2 cellular contexts compared by ENCODE assay signal in genomic region chr2:20242727-20243377, GRCh38.
TF ChIP-seq lines count a peak whose summit lies in the region.

No MANE protein-coding gene starts in this region.

TF ChIP-seq in SK-N-SH treated with all-trans-retinoic acid at 6 μM for 48 hours, 23 proteins besides CTCF, POLR2A, EP300 and RAD21 (continued from another document):
- no peak for TF ChIP-seq CREB5 (CRISPR knock-in tag; IDR thresholded peaks at IDR 0.05; ENCODE audit: low read depth)
- TF ChIP-seq, protein P1, sequence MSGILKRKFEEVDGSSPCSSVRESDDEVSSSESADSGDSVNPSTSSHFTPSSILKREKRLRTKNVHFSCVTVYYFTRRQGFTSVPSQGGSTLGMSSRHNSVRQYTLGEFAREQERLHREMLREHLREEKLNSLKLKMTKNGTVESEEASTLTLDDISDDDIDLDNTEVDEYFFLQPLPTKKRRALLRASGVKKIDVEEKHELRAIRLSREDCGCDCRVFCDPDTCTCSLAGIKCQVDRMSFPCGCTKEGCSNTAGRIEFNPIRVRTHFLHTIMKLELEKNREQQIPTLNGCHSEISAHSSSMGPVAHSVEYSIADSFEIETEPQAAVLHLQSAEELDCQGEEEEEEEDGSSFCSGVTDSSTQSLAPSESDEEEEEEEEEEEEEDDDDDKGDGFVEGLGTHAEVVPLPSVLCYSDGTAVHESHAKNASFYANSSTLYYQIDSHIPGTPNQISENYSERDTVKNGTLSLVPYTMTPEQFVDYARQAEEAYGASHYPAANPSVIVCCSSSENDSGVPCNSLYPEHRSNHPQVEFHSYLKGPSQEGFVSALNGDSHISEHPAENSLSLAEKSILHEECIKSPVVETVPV (CRISPR knock-in tag; IDR thresholded peaks at IDR 0.05), result no peak; the same call in 1 of the 2 replicates
- TF ChIP-seq, protein P2, sequence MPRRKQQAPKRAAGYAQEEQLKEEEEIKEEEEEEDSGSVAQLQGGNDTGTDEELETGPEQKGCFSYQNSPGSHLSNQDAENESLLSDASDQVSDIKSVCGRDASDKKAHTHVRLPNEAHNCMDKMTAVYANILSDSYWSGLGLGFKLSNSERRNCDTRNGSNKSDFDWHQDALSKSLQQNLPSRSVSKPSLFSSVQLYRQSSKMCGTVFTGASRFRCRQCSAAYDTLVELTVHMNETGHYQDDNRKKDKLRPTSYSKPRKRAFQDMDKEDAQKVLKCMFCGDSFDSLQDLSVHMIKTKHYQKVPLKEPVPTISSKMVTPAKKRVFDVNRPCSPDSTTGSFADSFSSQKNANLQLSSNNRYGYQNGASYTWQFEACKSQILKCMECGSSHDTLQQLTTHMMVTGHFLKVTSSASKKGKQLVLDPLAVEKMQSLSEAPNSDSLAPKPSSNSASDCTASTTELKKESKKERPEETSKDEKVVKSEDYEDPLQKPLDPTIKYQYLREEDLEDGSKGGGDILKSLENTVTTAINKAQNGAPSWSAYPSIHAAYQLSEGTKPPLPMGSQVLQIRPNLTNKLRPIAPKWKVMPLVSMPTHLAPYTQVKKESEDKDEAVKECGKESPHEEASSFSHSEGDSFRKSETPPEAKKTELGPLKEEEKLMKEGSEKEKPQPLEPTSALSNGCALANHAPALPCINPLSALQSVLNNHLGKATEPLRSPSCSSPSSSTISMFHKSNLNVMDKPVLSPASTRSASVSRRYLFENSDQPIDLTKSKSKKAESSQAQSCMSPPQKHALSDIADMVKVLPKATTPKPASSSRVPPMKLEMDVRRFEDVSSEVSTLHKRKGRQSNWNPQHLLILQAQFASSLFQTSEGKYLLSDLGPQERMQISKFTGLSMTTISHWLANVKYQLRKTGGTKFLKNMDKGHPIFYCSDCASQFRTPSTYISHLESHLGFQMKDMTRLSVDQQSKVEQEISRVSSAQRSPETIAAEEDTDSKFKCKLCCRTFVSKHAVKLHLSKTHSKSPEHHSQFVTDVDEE (CRISPR knock-in tag; IDR thresholded peaks at IDR 0.05), result no peak

TF ChIP-seq in HepG2, 621 proteins besides CTCF, POLR2A, EP300 and RAD21 (continued from another document and continues in another):
- TF ChIP-seq ZBTB38 (CRISPR knock-in tag; IDR thresholded peaks at IDR 0.05) (0 out of 2 replicates have a peak, but pooled peaks have one; percentile 18), HMGA1 (CRISPR knock-in tag; conservative IDR thresholded peaks at IDR 0.05) (no peak), MXD4 (CRISPR knock-in tag; IDR thresholded peaks at IDR 0.05) (0 out of 2 replicates have a peak, but pooled peaks have one; percentile 25), PAX8 (CRISPR knock-in tag; IDR thresholded peaks at IDR 0.05; ENCODE audit: borderline replicate concordance) (no peak), ZFY (CRISPR knock-in tag; IDR thresholded peaks at IDR 0.05) (peak; percentile 52), YEATS4 (CRISPR knock-in tag; IDR thresholded peaks at IDR 0.05; ENCODE audit: borderline replicate concordance) (peak; percentile 51; the same call in 1 of the 2 replicates), POLR2G (IDR thresholded peaks at IDR 0.05; ENCODE audit: low read depth, low read length) (0 out of 2 replicates have a peak, but pooled peaks have one; percentile 18), ZNF567 (CRISPR knock-in tag; IDR thresholded peaks at IDR 0.05; ENCODE audit: borderline replicate concordance) (no peak), ZNF687 (CRISPR knock-in tag; IDR thresholded peaks at IDR 0.05) (peak; percentile 64), HDAC1 (CRISPR knock-in tag; IDR thresholded peaks at IDR 0.05) (no peak), LCORL (IDR thresholded peaks at IDR 0.05) (no peak), LCORL (CRISPR knock-in tag; IDR thresholded peaks at IDR 0.05) (0 out of 2 replicates have a peak, but pooled peaks have one; percentile 47), SAFB2 (CRISPR knock-in tag; IDR thresholded peaks at IDR 0.05; ENCODE audit: borderline replicate concordance, low read depth) (0 out of 2 replicates have a peak, but pooled peaks have one; percentile 25), ZMYM2 (CRISPR knock-in tag; IDR thresholded peaks at IDR 0.05) (no peak), NPAS2 (CRISPR knock-in tag; IDR thresholded peaks at IDR 0.05; ENCODE audit: borderline replicate concordance) (no peak), ZNF256 (CRISPR knock-in tag; conservative IDR thresholded peaks at IDR 0.05) (0 out of 2 replicates have a peak, but pooled peaks have one; percentile 44), NCOA5 (CRISPR knock-in tag; IDR thresholded peaks at IDR 0.05) (no peak), FOXC1 (CRISPR knock-in tag; IDR thresholded peaks at IDR 0.05; ENCODE audit: borderline replicate concordance) (peak; percentile 41; the same call in 1 of the 2 replicates), HMG20B (CRISPR knock-in tag; conservative IDR thresholded peaks at IDR 0.05) (no peak), ZNF543 (CRISPR knock-in tag; IDR thresholded peaks at IDR 0.05) (peak; percentile 84), FOXA1 (IDR thresholded peaks at IDR 0.05) (no peak), FOXA1 (CRISPR knock-in tag; IDR thresholded peaks at IDR 0.05) (peak; percentile 29; the same call in 1 of the 2 replicates), TCF7L2 (IDR thresholded peaks at IDR 0.05; ENCODE audit: low read depth, low read length) (no peak), ZNF33A (CRISPR knock-in tag; IDR thresholded peaks at IDR 0.05; ENCODE audit: borderline replicate concordance) (no peak), GTF2F1 (IDR thresholded peaks at IDR 0.05; ENCODE audit: low read length) (no peak), TP53 (CRISPR knock-in tag; conservative IDR thresholded peaks at IDR 0.05) (no peak), CC2D1A (CRISPR knock-in tag; IDR thresholded peaks at IDR 0.05) (no peak), SALL1 (CRISPR knock-in tag; IDR thresholded peaks at IDR 0.05) (0 out of 2 replicates have a peak, but pooled peaks have one; percentile 10), HOXA5 (CRISPR knock-in tag; IDR thresholded peaks at IDR 0.05) (peak; percentile 24; the same call in 1 of the 2 replicates), DR1 (CRISPR knock-in tag; IDR thresholded peaks at IDR 0.05) (no peak), AKAP8 (CRISPR knock-in tag; IDR thresholded peaks at IDR 0.05) (no peak), KLF12 (CRISPR knock-in tag; IDR thresholded peaks at IDR 0.05; ENCODE audit: borderline replicate concordance) (peak; percentile 46; the same call in 1 of the 2 replicates), STAG1 (CRISPR knock-in tag; IDR thresholded peaks at IDR 0.05) (peak; percentile 44), ZNF263 (CRISPR knock-in tag; IDR thresholded peaks at IDR 0.05) (peak; percentile 29; the same call in 1 of the 2 replicates), SPEN (CRISPR knock-in tag; IDR thresholded peaks at IDR 0.05; ENCODE audit: low read depth) (no peak), ZFX (CRISPR knock-in tag; IDR thresholded peaks at IDR 0.05; ENCODE audit: low read depth) (peak; percentile 63)
- TF ChIP-seq, protein P3, sequence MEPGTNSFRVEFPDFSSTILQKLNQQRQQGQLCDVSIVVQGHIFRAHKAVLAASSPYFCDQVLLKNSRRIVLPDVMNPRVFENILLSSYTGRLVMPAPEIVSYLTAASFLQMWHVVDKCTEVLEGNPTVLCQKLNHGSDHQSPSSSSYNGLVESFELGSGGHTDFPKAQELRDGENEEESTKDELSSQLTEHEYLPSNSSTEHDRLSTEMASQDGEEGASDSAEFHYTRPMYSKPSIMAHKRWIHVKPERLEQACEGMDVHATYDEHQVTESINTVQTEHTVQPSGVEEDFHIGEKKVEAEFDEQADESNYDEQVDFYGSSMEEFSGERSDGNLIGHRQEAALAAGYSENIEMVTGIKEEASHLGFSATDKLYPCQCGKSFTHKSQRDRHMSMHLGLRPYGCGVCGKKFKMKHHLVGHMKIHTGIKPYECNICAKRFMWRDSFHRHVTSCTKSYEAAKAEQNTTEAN (CRISPR knock-in tag; conservative IDR thresholded peaks at IDR 0.05), result 0 out of 2 replicates have a peak, but pooled peaks have one; percentile 27
- TF ChIP-seq, protein P4, sequence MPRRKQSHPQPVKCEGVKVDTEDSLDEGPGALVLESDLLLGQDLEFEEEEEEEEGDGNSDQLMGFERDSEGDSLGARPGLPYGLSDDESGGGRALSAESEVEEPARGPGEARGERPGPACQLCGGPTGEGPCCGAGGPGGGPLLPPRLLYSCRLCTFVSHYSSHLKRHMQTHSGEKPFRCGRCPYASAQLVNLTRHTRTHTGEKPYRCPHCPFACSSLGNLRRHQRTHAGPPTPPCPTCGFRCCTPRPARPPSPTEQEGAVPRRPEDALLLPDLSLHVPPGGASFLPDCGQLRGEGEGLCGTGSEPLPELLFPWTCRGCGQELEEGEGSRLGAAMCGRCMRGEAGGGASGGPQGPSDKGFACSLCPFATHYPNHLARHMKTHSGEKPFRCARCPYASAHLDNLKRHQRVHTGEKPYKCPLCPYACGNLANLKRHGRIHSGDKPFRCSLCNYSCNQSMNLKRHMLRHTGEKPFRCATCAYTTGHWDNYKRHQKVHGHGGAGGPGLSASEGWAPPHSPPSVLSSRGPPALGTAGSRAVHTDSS (CRISPR knock-in tag; conservative IDR thresholded peaks at IDR 0.05), result no peak
- TF ChIP-seq, protein P5, sequence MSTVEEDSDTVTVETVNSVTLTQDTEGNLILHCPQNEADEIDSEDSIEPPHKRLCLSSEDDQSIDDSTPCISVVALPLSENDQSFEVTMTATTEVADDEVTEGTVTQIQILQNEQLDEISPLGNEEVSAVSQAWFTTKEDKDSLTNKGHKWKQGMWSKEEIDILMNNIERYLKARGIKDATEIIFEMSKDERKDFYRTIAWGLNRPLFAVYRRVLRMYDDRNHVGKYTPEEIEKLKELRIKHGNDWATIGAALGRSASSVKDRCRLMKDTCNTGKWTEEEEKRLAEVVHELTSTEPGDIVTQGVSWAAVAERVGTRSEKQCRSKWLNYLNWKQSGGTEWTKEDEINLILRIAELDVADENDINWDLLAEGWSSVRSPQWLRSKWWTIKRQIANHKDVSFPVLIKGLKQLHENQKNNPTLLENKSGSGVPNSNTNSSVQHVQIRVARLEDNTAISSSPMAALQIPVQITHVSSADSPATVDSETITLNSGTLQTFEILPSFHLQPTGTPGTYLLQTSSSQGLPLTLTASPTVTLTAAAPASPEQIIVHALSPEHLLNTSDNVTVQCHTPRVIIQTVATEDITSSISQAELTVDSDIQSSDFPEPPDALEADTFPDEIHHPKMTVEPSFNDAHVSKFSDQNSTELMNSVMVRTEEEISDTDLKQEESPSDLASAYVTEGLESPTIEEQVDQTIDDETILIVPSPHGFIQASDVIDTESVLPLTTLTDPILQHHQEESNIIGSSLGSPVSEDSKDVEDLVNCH (CRISPR knock-in tag; IDR thresholded peaks at IDR 0.05), result no peak
- TF ChIP-seq, protein P6, sequence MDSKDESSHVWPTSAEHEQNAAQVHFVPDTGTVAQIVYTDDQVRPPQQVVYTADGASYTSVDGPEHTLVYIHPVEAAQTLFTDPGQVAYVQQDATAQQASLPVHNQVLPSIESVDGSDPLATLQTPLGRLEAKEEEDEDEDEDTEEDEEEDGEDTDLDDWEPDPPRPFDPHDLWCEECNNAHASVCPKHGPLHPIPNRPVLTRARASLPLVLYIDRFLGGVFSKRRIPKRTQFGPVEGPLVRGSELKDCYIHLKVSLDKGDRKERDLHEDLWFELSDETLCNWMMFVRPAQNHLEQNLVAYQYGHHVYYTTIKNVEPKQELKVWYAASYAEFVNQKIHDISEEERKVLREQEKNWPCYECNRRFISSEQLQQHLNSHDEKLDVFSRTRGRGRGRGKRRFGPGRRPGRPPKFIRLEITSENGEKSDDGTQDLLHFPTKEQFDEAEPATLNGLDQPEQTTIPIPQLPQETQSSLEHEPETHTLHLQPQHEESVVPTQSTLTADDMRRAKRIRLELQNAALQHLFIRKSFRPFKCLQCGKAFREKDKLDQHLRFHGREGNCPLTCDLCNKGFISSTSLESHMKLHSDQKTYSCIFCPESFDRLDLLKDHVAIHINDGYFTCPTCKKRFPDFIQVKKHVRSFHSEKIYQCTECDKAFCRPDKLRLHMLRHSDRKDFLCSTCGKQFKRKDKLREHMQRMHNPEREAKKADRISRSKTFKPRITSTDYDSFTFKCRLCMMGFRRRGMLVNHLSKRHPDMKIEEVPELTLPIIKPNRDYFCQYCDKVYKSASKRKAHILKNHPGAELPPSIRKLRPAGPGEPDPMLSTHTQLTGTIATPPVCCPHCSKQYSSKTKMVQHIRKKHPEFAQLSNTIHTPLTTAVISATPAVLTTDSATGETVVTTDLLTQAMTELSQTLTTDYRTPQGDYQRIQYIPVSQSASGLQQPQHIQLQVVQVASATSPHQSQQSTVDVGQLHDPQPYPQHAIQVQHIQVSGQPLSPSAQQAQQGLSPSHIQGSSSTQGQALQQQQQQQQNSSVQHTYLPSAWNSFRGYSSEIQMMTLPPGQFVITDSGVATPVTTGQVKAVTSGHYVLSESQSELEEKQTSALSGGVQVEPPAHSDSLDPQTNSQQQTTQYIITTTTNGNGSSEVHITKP (CRISPR knock-in tag; IDR thresholded peaks at IDR 0.05; ENCODE audit: low read depth), result no peak
- TF ChIP-seq, protein P7, sequence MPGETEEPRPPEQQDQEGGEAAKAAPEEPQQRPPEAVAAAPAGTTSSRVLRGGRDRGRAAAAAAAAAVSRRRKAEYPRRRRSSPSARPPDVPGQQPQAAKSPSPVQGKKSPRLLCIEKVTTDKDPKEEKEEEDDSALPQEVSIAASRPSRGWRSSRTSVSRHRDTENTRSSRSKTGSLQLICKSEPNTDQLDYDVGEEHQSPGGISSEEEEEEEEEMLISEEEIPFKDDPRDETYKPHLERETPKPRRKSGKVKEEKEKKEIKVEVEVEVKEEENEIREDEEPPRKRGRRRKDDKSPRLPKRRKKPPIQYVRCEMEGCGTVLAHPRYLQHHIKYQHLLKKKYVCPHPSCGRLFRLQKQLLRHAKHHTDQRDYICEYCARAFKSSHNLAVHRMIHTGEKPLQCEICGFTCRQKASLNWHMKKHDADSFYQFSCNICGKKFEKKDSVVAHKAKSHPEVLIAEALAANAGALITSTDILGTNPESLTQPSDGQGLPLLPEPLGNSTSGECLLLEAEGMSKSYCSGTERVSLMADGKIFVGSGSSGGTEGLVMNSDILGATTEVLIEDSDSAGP (CRISPR knock-in tag; IDR thresholded peaks at IDR 0.05; ENCODE audit: borderline replicate concordance), result no peak
